19 cellular contexts compared by ENCODE assay signal in the genomic region with DNA sequence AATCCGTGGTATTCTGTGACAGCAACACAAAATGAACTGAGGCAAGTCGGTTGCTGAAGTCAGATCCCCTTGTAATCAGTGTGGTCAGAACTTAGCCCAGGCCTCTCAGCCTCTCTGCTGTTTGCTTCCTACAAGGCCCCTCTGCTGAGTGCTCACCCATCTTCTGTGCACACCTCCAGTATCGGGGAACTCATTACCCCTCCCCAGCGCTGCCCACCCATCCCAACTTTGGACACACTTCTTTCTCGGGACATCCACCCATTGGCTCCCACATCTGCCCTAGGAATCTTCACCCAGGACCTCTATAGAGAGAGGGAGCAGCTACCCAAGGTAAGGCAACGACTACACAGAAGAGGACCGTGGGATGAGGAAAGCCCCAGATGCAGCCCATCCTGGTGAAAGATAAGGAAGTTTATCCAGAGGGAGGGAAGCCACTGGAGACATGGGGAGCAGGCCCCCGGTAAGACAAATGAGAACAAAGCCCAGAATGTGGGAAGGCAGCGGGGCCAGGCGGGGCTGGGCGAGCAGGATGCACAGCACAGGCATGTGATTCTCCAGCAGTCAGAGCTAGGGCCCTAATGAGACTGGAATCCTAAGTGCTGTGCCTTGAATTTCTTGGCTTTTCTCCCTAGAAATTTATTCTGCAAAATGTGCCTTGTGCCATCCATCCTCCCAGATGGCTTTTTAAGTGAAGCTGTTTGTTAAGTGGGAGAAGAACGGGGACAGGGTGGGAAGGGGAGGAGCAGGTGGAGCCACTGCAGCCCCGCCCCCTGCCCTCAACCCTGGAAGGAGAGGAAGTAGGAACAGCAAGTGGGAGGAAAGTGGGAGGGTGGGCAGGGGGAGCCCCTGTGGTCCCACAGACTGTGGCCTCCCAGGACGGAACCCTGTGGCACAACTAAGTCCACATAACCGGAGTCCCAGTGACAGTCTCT.
DNase-seq lines count a peak whose midpoint lies in the region; ATAC-seq and TF ChIP-seq lines count a peak whose summit lies in the region.
"Had no signal": no experiment of that assay in that cellular context is flagged by ENCODE, and none has a peak within 500 bp of the region (broad histone marks: within the 10 kb centered on the region; RNA-seq: fewer than 3 reads in every experiment).

No MANE protein-coding gene starts in this region.

- no peak for ATAC-seq in left lobe of liver
- ATAC-seq: GM12878 had no signal

- no peak overlapping the region for H3K4me3 ChIP-seq in prostate gland
- H3K4me3 ChIP-seq: GM12878, PC-9 had no signal

- no peak for TF ChIP-seq CTCF in prostate gland (IDR thresholded peaks at IDR 0.05)

- intact Hi-C loops in posterior vena cava (cut with DNase I) (no loop called here), prostate gland (cut with DNase I) (no loop called here)

- no peak overlapping the region for H3K27ac ChIP-seq in prostate gland
- H3K27ac ChIP-seq: PC-9 had no signal

- no peaks in the 10 kb centered on the region for H3K9me3 ChIP-seq in prostate gland
- H3K9me3 ChIP-seq: BE2C had no signal

- in situ Hi-C loops in KBM-7 (cut with MboI; ENCODE audit: low pct_unique_long_range_greater_than_20kb, low sequenced_read_pairs), result no loop called here

- H3K4me1 ChIP-seq in prostate gland (replicated peaks), result no peaks in the 10 kb centered on the region
- H3K4me1 ChIP-seq: BE2C had no signal

- H3K27me3 ChIP-seq in prostate gland (replicated peaks; ENCODE audit: insufficient read depth), result peaks cover 2% of the 10 kb centered on the region
- H3K27me3 ChIP-seq: BE2C had no signal

- no peak for TF ChIP-seq POLR2A in prostate gland (IDR thresholded peaks at IDR 0.05)

- WGBS in prostate gland, result 73% methylated on average over 15 of the region's 15 CpGs

- DNase-seq in D341Med (ENCODE audit: low spot score) (peak; percentile 2), KBM-7 (peak; percentile 3), left lobe of liver (ENCODE audit: low spot score) (peak; percentile 21), posterior vena cava (ENCODE audit: low spot score) (peak; percentile 73), DMS53 treated with DMSO at 0.1 percent for 48 hours (lab: John Stamatoyannopoulos, UW; ENCODE audit: unreplicated experiment) (no peak), prostate gland (ENCODE audit: low spot score) (no peak)
- DNase-seq in stimulated activated CD4-positive, alpha-beta T cell treated with anti-CD3 and anti-CD28 coated beads, Interleukin-4, amount 100 ng/mL, for 1 hour, result no peak
- DNase-seq: BE2C, DMS79 treated with DMSO at 0.1 percent for 48 hours, IMR-90, NCI-H1105, NCI-H2029 treated with DMSO at 0.1 percent for 48 hours, NCI-H226, NCI-H510A treated with DMSO at 0.1 percent for 48 hours, NCI-H748 treated with DMSO at 0.1 percent for 48 hours, PC-9, RPMI8226, SHP77 had no signal

- H3K36me3 ChIP-seq in prostate gland, result no peaks in the 10 kb centered on the region
- H3K36me3 ChIP-seq: BE2C had no signal

Comparison
In these comparisons a context has a peak if more than half of its experiments do, and no peak if none do; other contexts are left out.
1. DNase-seq: peak in D341Med (single experiment), KBM-7 (single experiment), left lobe of liver (single experiment) and posterior vena cava (single experiment); none in DMS53 treated with DMSO at 0.1 percent for 48 hours (single experiment), stimulated activated CD4-positive, alpha-beta T cell treated with anti-CD3 and anti-CD28 coated beads, Interleukin-4, amount 100 ng/mL, for 1 hour (single experiment) and prostate gland (single experiment).